ENCODE assay signal across 28 cellular contexts in genomic region chr7:136193940-136194339, GRCh38.
"Had no signal": no experiment of that assay in that cellular context is flagged by ENCODE, and none has a peak within 500 bp of the region (broad histone marks: within the 10 kb centered on the region; RNA-seq: fewer than 3 reads in every experiment).

No MANE protein-coding gene starts in this region.

- H3K9me3 ChIP-seq: gastrocnemius medialis had no signal

- H3K27me3 ChIP-seq: colonic mucosa, dorsolateral prefrontal cortex, esophagus muscularis mucosa, esophagus squamous epithelium, foreskin keratinocyte, gastrocnemius medialis, gastroesophageal sphincter, heart left ventricle, heart right ventricle had no signal

- ATAC-seq: effector memory CD8-positive, alpha-beta T cell; esophagus mucosa; foreskin keratinocyte; gastrocnemius medialis; gastroesophageal sphincter; heart left ventricle; heart right ventricle had no signal

- H3K4me1 ChIP-seq: colonic mucosa, esophagus muscularis mucosa, esophagus squamous epithelium, foreskin keratinocyte, gastrocnemius medialis, gastroesophageal sphincter, heart left ventricle, heart right ventricle had no signal

- FAIRE-seq: colon, endometrium, endothelial cell of umbilical vein, frontal cortex had no signal

- DNase-seq: colonic mucosa; cortex of kidney; dermis blood vessel endothelial cell; dorsolateral prefrontal cortex; effector CD4-positive, alpha-beta T cell; effector CD8-positive, alpha-beta T cell; effector memory CD4-positive, alpha-beta T cell; effector memory CD8-positive, alpha-beta T cell; endodermal cell; erythroblast; esophagus squamous epithelium; foreskin fibroblast; foreskin keratinocyte; foreskin melanocyte; gastrocnemius medialis; glutamatergic neuron; head of caudate nucleus; heart left ventricle; heart right ventricle had no signal

- H3K27ac ChIP-seq: colonic mucosa, coronary artery, dorsolateral prefrontal cortex, epithelial cell of prostate, esophagus muscularis mucosa, esophagus squamous epithelium, foreskin keratinocyte, gastrocnemius medialis, gastroesophageal sphincter, heart left ventricle, heart right ventricle had no signal

- H3K36me3 ChIP-seq: colonic mucosa, esophagus muscularis mucosa, esophagus squamous epithelium, gastrocnemius medialis, gastroesophageal sphincter, heart left ventricle, heart right ventricle had no signal

- H3K4me3 ChIP-seq: colonic mucosa, coronary artery, dorsolateral prefrontal cortex, esophagus muscularis mucosa, esophagus squamous epithelium, gastrocnemius medialis, gastroesophageal sphincter, heart left ventricle, heart right ventricle had no signal
